Comparison of ENCODE assay signal across 19 cellular contexts in the genomic region with DNA sequence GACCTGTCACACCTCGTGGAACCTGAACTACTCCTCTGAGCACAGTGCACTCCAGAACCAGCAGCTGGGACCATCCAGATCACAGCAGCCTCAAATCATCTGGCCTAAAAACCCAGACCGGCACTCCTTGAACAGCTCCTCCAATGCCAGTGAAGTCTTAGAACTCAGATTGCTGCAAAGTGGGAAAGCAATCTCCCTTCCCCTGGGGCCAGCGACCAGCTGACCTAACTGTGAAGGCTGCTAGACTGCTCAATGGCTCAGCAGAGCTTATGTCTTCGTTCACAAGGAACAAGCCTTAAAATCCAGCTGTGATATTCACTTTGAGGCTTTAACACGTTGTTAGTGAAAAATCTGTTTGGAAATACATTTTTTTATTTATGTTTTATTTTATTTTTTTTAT.
"Had no signal": no experiment of that assay in that cellular context is flagged by ENCODE, and none has a peak within 500 bp of the region (broad histone marks: within the 10 kb centered on the region; RNA-seq: fewer than 3 reads in every experiment).

No MANE protein-coding gene starts in this region.

- H3K4me1 ChIP-seq: left lung, psoas muscle, right lobe of liver, spleen, upper lobe of left lung had no signal

- H3K4me3 Mint-ChIP-seq: activated naive CD8-positive, alpha-beta T cell; naive thymus-derived CD4-positive, alpha-beta T cell; stimulated activated memory B cell treated with anti-CD40 and anti-IgM and Interleukin-4, amounts not matched to agents 10 μg/mL and 1 μg/mL and 100 μg/mL, for 72 hours; T-helper 17 cell had no signal

- H3K27me3 ChIP-seq: left lung, ovary, right lobe of liver, testis, upper lobe of left lung had no signal

- H3K36me3 ChIP-seq: left lung, ovary, right lobe of liver, spleen, upper lobe of left lung, WERI-Rb-1 had no signal

- ATAC-seq: left lung; mucosa of descending colon; naive thymus-derived CD4-positive, alpha-beta T cell; psoas muscle; right lobe of liver; stimulated activated memory B cell treated with anti-CD40 and anti-IgM and Interleukin-4, amounts not matched to agents 10 μg/mL and 1 μg/mL and 100 μg/mL, for 72 hours; T-helper 17 cell had no signal

- H3K27ac ChIP-seq: left lung, ovary, psoas muscle, right lobe of liver, spleen, testis, upper lobe of left lung, WERI-Rb-1 had no signal

- H3K9me3 Mint-ChIP-seq: stimulated activated memory B cell treated with anti-CD40 and anti-IgM and Interleukin-4, amounts not matched to agents 10 μg/mL and 1 μg/mL and 100 μg/mL, for 72 hours had no signal

- H3K9me3 ChIP-seq: left lung, mucosa of descending colon, ovary, psoas muscle, right lobe of liver, spleen, testis, upper lobe of left lung had no signal

- H3K27ac Mint-ChIP-seq: activated naive CD8-positive, alpha-beta T cell; stimulated activated memory B cell treated with anti-CD40 and anti-IgM and Interleukin-4, amounts not matched to agents 10 μg/mL and 1 μg/mL and 100 μg/mL, for 72 hours; T-helper 17 cell had no signal

- H3K4me1 Mint-ChIP-seq: naive thymus-derived CD4-positive, alpha-beta T cell; stimulated activated memory B cell treated with anti-CD40 and anti-IgM and Interleukin-4, amounts not matched to agents 10 μg/mL and 1 μg/mL and 100 μg/mL, for 72 hours; T-helper 17 cell had no signal

- H3K36me3 Mint-ChIP-seq: activated naive CD8-positive, alpha-beta T cell; naive thymus-derived CD4-positive, alpha-beta T cell; stimulated activated memory B cell treated with anti-CD40 and anti-IgM and Interleukin-4, amounts not matched to agents 10 μg/mL and 1 μg/mL and 100 μg/mL, for 72 hours had no signal

- H3K4me3 ChIP-seq: left lung, mucosa of descending colon, ovary, psoas muscle, right lobe of liver, spleen, testis, upper lobe of left lung had no signal

- DNase-seq: activated CD4-positive, alpha-beta T cell treated with anti-CD3 and anti-CD28 coated beads for 1 hour; activated gamma-delta T cell treated with Interleukin-2 at 50 U/mL for 16 hours; effector memory CD4-positive, alpha-beta T cell; foreskin fibroblast; hypothalamus; left lung; mucosa of descending colon; naive thymus-derived CD4-positive, alpha-beta T cell; ovary; right lobe of liver; spleen; stimulated activated CD4-positive, alpha-beta T cell treated with anti-CD3 and anti-CD28 coated beads, Interleukin-4, amount 100 ng/mL, for 4 hours; T-helper 17 cell; testis; upper lobe of left lung; WERI-Rb-1 had no signal
